8 cellular contexts compared by ENCODE assay signal in genomic region chr20:54207053-54207742, GRCh38. TPM values are rescaled to one million over a fixed set of nuclear protein-coding genes. Genes with fewer than 3 reads are reported as not detected.
A peak's percentile ranks its signal among the peaks of the same experiment; 100 is the strongest.
DNase-seq lines count a peak whose midpoint lies in the region; ATAC-seq, FAIRE-seq and TF ChIP-seq lines count a peak whose summit lies in the region.

No MANE protein-coding gene starts in this region.

- H3K36me3 Mint-ChIP-seq in T-helper 2 cell treated with Interferon-gamma antibody and Interleukin-4, amounts not matched to agents 5 μg/mL and 100 μg/mL, for 36 hours (ENCODE audit: low read depth) = peaks cover 4% of the 10 kb centered on the region
- peaks cover 16% of the 10 kb centered on the region for H3K36me3 Mint-ChIP-seq in activated T-helper 17 cell treated with anti-CD3 and anti-CD28 coated beads, Interleukin-2, amount 50 U/mL, for 72 hours (ENCODE audit: low read depth)

- H3K4me2 ChIP-seq in keratinocyte (ENCODE audit: control insufficient read depth, extremely low read depth, insufficient read depth, low read depth, low read length) = peak overlapping the region; percentile 65

- H4K20me1 ChIP-seq in keratinocyte (ENCODE audit: control insufficient read depth, extremely low read depth, insufficient read depth, low read length) = peaks cover 1% of the 10 kb centered on the region

- H3K9me3 Mint-ChIP-seq in T-helper 2 cell treated with Interferon-gamma antibody and Interleukin-4, amounts not matched to agents 5 μg/mL and 100 μg/mL, for 36 hours = no peaks in the 10 kb centered on the region
- H3K9me3 Mint-ChIP-seq in activated T-helper 17 cell treated with anti-CD3 and anti-CD28 coated beads, Interleukin-2, amount 50 U/mL, for 72 hours = no peaks in the 10 kb centered on the region

- no peaks in the 10 kb centered on the region for H3K9me1 ChIP-seq in keratinocyte (ENCODE audit: control insufficient read depth, extremely low read depth, insufficient read depth, low read length)

- ATAC-seq in activated T-helper 17 cell treated with anti-CD3 and anti-CD28 coated beads, Interleukin-2, amount 50 U/mL, for 72 hours (replicated peaks) = no peak
- ATAC-seq in HG02623 (IDR thresholded peaks at IDR 0.05; ENCODE audit: unreplicated experiment) = no peak

- no peak for FAIRE-seq in keratinocyte (lab: Jason Lieb, UNC)

- peaks cover 12% of the 10 kb centered on the region for H3K4me1 ChIP-seq in keratinocyte (ENCODE audit: control insufficient read depth, extremely low read depth, insufficient read depth, low read length)

- peaks cover 5% of the 10 kb centered on the region for H3K27me3 Mint-ChIP-seq in T-helper 2 cell treated with Interferon-gamma antibody and Interleukin-4, amounts not matched to agents 5 μg/mL and 100 μg/mL, for 36 hours (ENCODE audit: low read depth)
- H3K27me3 Mint-ChIP-seq in activated T-helper 17 cell treated with anti-CD3 and anti-CD28 coated beads, Interleukin-2, amount 50 U/mL, for 72 hours = no peaks in the 10 kb centered on the region

- H3K4me1 Mint-ChIP-seq in T-helper 2 cell treated with Interferon-gamma antibody and Interleukin-4, amounts not matched to agents 5 μg/mL and 100 μg/mL, for 36 hours (ENCODE audit: low read depth) = peaks cover 19% of the 10 kb centered on the region
- H3K4me1 Mint-ChIP-seq in activated T-helper 17 cell treated with anti-CD3 and anti-CD28 coated beads, Interleukin-2, amount 50 U/mL, for 72 hours = peaks cover 27% of the 10 kb centered on the region

- dilution Hi-C loops in keratinocyte (cut with MboI; ENCODE audit: extremely low pct_ligation_motif_present, low sequenced_read_pairs) = no loop called here

- H3K4me3 ChIP-seq in keratinocyte (ENCODE audit: control insufficient read depth in 2 of 3, extremely low read depth in 1 of 3, insufficient read depth in 2 of 3, low read depth in 1 of 3, low read length in 3 of 3) = peak overlapping the region in 2 of 3 experiments; percentile 87 to 89

- peak overlapping the region; percentile 100 for H3K9ac ChIP-seq in keratinocyte (ENCODE audit: control insufficient read depth, extremely low read depth, insufficient read depth, low read length)

- H3K27ac ChIP-seq in keratinocyte (ENCODE audit: control insufficient read depth, insufficient read depth, low read length) (peak overlapping the region; percentile 100), substantia nigra (ENCODE audit: low read depth, low read length, poor library complexity, severe bottlenecking) (peak overlapping the region; percentile 99)

- peak overlapping the region; percentile 100 for H3K27ac Mint-ChIP-seq in T-helper 2 cell treated with Interferon-gamma antibody and Interleukin-4, amounts not matched to agents 5 μg/mL and 100 μg/mL, for 36 hours
- H3K27ac Mint-ChIP-seq in activated T-helper 17 cell treated with anti-CD3 and anti-CD28 coated beads, Interleukin-2, amount 50 U/mL, for 72 hours = peak overlapping the region; percentile 100

- H2AFZ ChIP-seq in keratinocyte (ENCODE audit: control insufficient read depth, low read length) = peak overlapping the region; percentile 58

- no peak for DNase-seq in T-helper 2 cell treated with Interferon-gamma antibody and Interleukin-4, amounts not matched to agents 5 μg/mL and 100 μg/mL, for 36 hours (ENCODE audit: low spot score)
- DNase-seq in T-helper 2 cell = no peak
- no peak for DNase-seq in keratinocyte (ENCODE audit: low read depth, low spot score)
- DNase-seq in substantia nigra (lab: John Stamatoyannopoulos, UW) = no peak
- no peak for DNase-seq in DMS53 treated with DMSO at 0.1 percent for 48 hours (lab: John Stamatoyannopoulos, UW; ENCODE audit: unreplicated experiment)
- DNase-seq in stimulated activated CD4-positive, alpha-beta T cell treated with anti-CD3 and anti-CD28 coated beads, Interleukin-12 subunit alpha, Interleukin-12 subunit beta, amount 100 ng/mL, for 4 hours = no peak

- H3K79me2 ChIP-seq in keratinocyte (ENCODE audit: control insufficient read depth, insufficient read depth, low read length) = peaks cover 40% of the 10 kb centered on the region

- H3K9me3 ChIP-seq in keratinocyte (ENCODE audit: control insufficient read depth, low read depth, low read length) = no peaks in the 10 kb centered on the region

- no peak for TF ChIP-seq CTCF in keratinocyte (optimal IDR thresholded peaks at IDR 0.05 in 1 of 3, IDR thresholded peaks at IDR 0.05 in 1 of 3, conservative IDR thresholded peaks at IDR 0.05 in 1 of 3; ENCODE audit: extremely low read depth in 1 of 3, insufficient read depth in 2 of 3, low read length in 3 of 3)

- peaks cover 3% of the 10 kb centered on the region in 2 experiments for H3K36me3 ChIP-seq in keratinocyte (ENCODE audit: control insufficient read depth in 2 of 2, extremely low read depth in 1 of 2, insufficient read depth in 2 of 2, low read length in 2 of 2)

- H3K4me3 Mint-ChIP-seq in T-helper 2 cell treated with Interferon-gamma antibody and Interleukin-4, amounts not matched to agents 5 μg/mL and 100 μg/mL, for 36 hours = peak overlapping the region; percentile 97
- peak overlapping the region; percentile 85 for H3K4me3 Mint-ChIP-seq in activated T-helper 17 cell treated with anti-CD3 and anti-CD28 coated beads, Interleukin-2, amount 50 U/mL, for 72 hours

- no peaks in the 10 kb centered on the region for H3K27me3 ChIP-seq in keratinocyte (ENCODE audit: control insufficient read depth, extremely low read depth, insufficient read depth, low read length)

RNA-seq across cellular contexts. Expression of gene PFDN4, which starts 0.7 kb away (rescaled TPM):
- total RNA-seq in activated T-helper 17 cell treated with anti-CD3 and anti-CD28 coated beads, Interleukin-2, amount 50 U/mL, for 72 hours = 10 to 100 TPM; 32.5 to 35.8 TPM
- 19.1 to 65.7 TPM (median 39.5 TPM) in 3 replicates for polyA plus RNA-seq in keratinocyte
- 34.8 TPM for polyA plus RNA-seq in keratinocyte (2011; ENCODE audit: low read depth)
- 48.6 and 86.9 TPM in 2 replicates for polyA plus RNA-seq in keratinocyte (2011; cell fraction: cytosol; rRNA removed)
- polyA plus RNA-seq in keratinocyte (2011; cell fraction: nucleus; rRNA removed) = 16.4 and 26.9 TPM in 2 replicates
- 38.9 and 41.8 TPM in 2 replicates for polyA plus RNA-seq in keratinocyte (2012; ENCODE audit: low replicate concordance)
- polyA minus RNA-seq in keratinocyte = 1.5 to 8.1 TPM in 2 of 3 replicates, not detected in the other
- 4.4 TPM for polyA minus RNA-seq in keratinocyte (2011; cell fraction: cytosol; rRNA and poly(A)+ RNA removed)
- polyA minus RNA-seq in keratinocyte (2011; cell fraction: nucleus; rRNA and poly(A)+ RNA removed) = 1.7 and 3.3 TPM in 2 replicates

RNA-seq across cellular contexts. Expression of gene CYP24A1, which starts 33.4 kb away (rescaled TPM):
- total RNA-seq in activated T-helper 17 cell treated with anti-CD3 and anti-CD28 coated beads, Interleukin-2, amount 50 U/mL, for 72 hours = under 1 TPM in 1 of 2 donors, not detected in 1; 0.08 TPM
- polyA plus RNA-seq in keratinocyte = 7.3 to 18.2 TPM (median 7.7 TPM) in 3 replicates
- not detected for polyA plus RNA-seq in keratinocyte (2011; ENCODE audit: low read depth)
- polyA plus RNA-seq in keratinocyte (2011; cell fraction: cytosol; rRNA removed) = 4.8 and 7.8 TPM in 2 replicates
- polyA plus RNA-seq in keratinocyte (2011; cell fraction: nucleus; rRNA removed) = 34.1 and 38.0 TPM in 2 replicates
- 5.9 TPM in 1 of 2 replicates, not detected in the other for polyA plus RNA-seq in keratinocyte (2012; ENCODE audit: low replicate concordance)
- polyA minus RNA-seq in keratinocyte = 21.2 to 41.0 TPM (median 33.8 TPM) in 3 replicates
- 27.0 TPM for polyA minus RNA-seq in keratinocyte (2011; cell fraction: cytosol; rRNA and poly(A)+ RNA removed)
- 18.9 and 23.8 TPM in 2 replicates for polyA minus RNA-seq in keratinocyte (2011; cell fraction: nucleus; rRNA and poly(A)+ RNA removed)
